8 cellular contexts compared by ENCODE assay signal in genomic region chr10:43407148-43407575, GRCh38. TPM values are rescaled to one million over a fixed set of nuclear protein-coding genes. Genes with fewer than 3 reads are reported as not detected.
A peak's percentile ranks its signal among the peaks of the same experiment; 100 is the strongest.
DNase-seq lines count a peak whose midpoint lies in the region; ATAC-seq and TF ChIP-seq lines count a peak whose summit lies in the region.

No MANE protein-coding gene starts in this region.

- RAD21 ChIA-PET in HCT116 (lab: Charles Lee; ENCODE audit: low non-redundant PET in 1 of 2, low total read pairs in 2 of 2, uncharacterized antibody in 2 of 2, unreplicated experiment in 2 of 2), result interaction anchor here in 1 of 2 experiments (0.6 to 0.7 kb wide), 2 partner anchors 18 to 28 kb away, joined by 3 read pairs; no protein-coding TSS in a partner anchor

- H3K9me3 ChIP-seq in HCT116 (ENCODE audit: control insufficient read depth in 1 of 2, insufficient read depth in 1 of 2, low read depth in 1 of 2, low read length in 2 of 2) (no peaks in the 10 kb centered on the region), OCI-LY1 (ENCODE audit: low read length) (no peaks in the 10 kb centered on the region), aorta (ENCODE audit: control insufficient read depth, low read length) (no peaks in the 10 kb centered on the region)

- TF ChIP-seq RAD21 in HCT116 (IDR thresholded peaks at IDR 0.05; ENCODE audit: low read depth), result no peak

- H3K4me2 ChIP-seq in HCT116 (ENCODE audit: low read length) (peak overlapping the region; percentile 93), OCI-LY1 (ENCODE audit: low read length) (peak overlapping the region; percentile 97)

- POLR2A ChIA-PET in HCT116 (lab: Charles Lee), result interaction anchor here (0.8 to 1.8 kb wide), 6 partner anchors 8 to 204 kb away, joined by 4 to 11 read pairs (median 5); no protein-coding TSS in a partner anchor

- ATAC-seq in HCT116 (no peak), aorta (ENCODE audit: low FRiP score) (peak; percentile 48)

- TF ChIP-seq CTCF in HCT116 (IDR thresholded peaks at IDR 0.05 in 2 of 3, conservative IDR thresholded peaks at IDR 0.05 in 1 of 3; ENCODE audit: borderline replicate concordance in 1 of 3, insufficient read depth in 1 of 3, low read depth in 2 of 3, low read length in 2 of 3) (no peak), OCI-LY1 (IDR thresholded peaks at IDR 0.05; ENCODE audit: low read length) (no peak)

- intact Hi-C loops in HCT116 (cut with micrococcal nuclease), result no loop called here
- intact Hi-C loops in aorta (cut with DNase I), result no loop called here

- H4K20me1 ChIP-seq in HCT116 (ENCODE audit: insufficient read depth), result peaks cover 31% of the 10 kb centered on the region; the same call in 1 of the 2 replicates
- H4K20me1 ChIP-seq in OCI-LY1 (ENCODE audit: insufficient read depth, low read length), result no peaks in the 10 kb centered on the region

- H3F3A ChIP-seq in OCI-LY1 (ENCODE audit: insufficient read depth, low read length), result 0 out of 2 replicates have a peak, but pooled peaks cover 3% of the 10 kb centered on the region

- peaks cover 4 to 15% of the 10 kb centered on the region in 2 experiments; a peak in 2 of 4 replicates for H3K36me3 ChIP-seq in HCT116 (ENCODE audit: control insufficient read depth in 1 of 2, insufficient read depth in 2 of 2, low read length in 2 of 2)
- peaks cover 38% of the 10 kb centered on the region for H3K36me3 ChIP-seq in OCI-LY1 (ENCODE audit: insufficient read depth, low read length)
- no peaks in the 10 kb centered on the region for H3K36me3 ChIP-seq in aorta (ENCODE audit: control insufficient read depth in 1 of 2, insufficient read depth in 2 of 2, low read length in 1 of 2)

- no peak overlapping the region for H2AFZ ChIP-seq in HCT116 (ENCODE audit: low read depth, low read length, poor library complexity, severe bottlenecking)
- H2AFZ ChIP-seq in OCI-LY1 (ENCODE audit: low read length), result no peak overlapping the region

- H3K27ac ChIP-seq in HCT116 (ENCODE audit: low read depth, low read length) (peak overlapping the region; percentile 96), OCI-LY1 (ENCODE audit: low read depth, low read length, poor library complexity, severe bottlenecking) (peak overlapping the region; percentile 91), aorta (ENCODE audit: low read depth in 1 of 2, low read length in 2 of 2) (peak overlapping the region; percentile 97 to 99)

- CTCF ChIA-PET in HCT116 (lab: Charles Lee), result interaction anchor here (1.1 kb wide), 1 partner anchor 47 kb away, joined by 3 read pairs; no protein-coding TSS in a partner anchor

- TF ChIP-seq POLR2A in HCT116 (IDR thresholded peaks at IDR 0.05; ENCODE audit: borderline replicate concordance, extremely low read depth, insufficient read depth, insufficient read length), result no peak

- no peaks in the 10 kb centered on the region for H3K27me3 ChIP-seq in HCT116 (ENCODE audit: insufficient read depth, low read length)
- no peaks in the 10 kb centered on the region for H3K27me3 ChIP-seq in OCI-LY1 (ENCODE audit: insufficient read depth, low read length)
- no peaks in the 10 kb centered on the region for H3K27me3 ChIP-seq in aorta (ENCODE audit: control insufficient read depth in 1 of 2, insufficient read depth in 2 of 2, low read length in 1 of 2)

- BruUV-seq in HCT116 (replicated peaks; lab: Mats Ljungman, UMichigan), result no TSS peak

- DNase-seq in COLO668 (lab: John Stamatoyannopoulos, UW; ENCODE audit: unreplicated experiment) (peak; percentile 75), HCT116 (ENCODE audit: low read depth, low spot score) (no peak), glomerular visceral epithelial cell (ENCODE audit: extremely low spot score) (peak; percentile 49), nucleus accumbens (lab: John Stamatoyannopoulos, UW) (peak in 32 of 56 donors; percentile 17 to 60 (median 43)), aorta (peak; percentile 75 to 89), DMS153 (lab: John Stamatoyannopoulos, UW) (no peak)
- peak; percentile 32 to 48 (median 40) for DNase-seq in activated naive CD4-positive, alpha-beta T cell (lab: John Stamatoyannopoulos, UW)

- 0% methylated on average over 55 to 59 of the region's 59 CpGs for WGBS in aorta, 2 donors

- H3K79me2 ChIP-seq in HCT116 (ENCODE audit: insufficient read depth, low read length), result peaks cover 75% of the 10 kb centered on the region
- H3K79me2 ChIP-seq in OCI-LY1 (ENCODE audit: insufficient read depth, low read length), result peaks cover 60% of the 10 kb centered on the region

- peaks cover 52 to 70% of the 10 kb centered on the region in 2 experiments for H3K4me1 ChIP-seq in HCT116 (ENCODE audit: control insufficient read depth in 1 of 2, insufficient read depth in 2 of 2, low read length in 2 of 2)
- H3K4me1 ChIP-seq in OCI-LY1 (ENCODE audit: insufficient read depth, low read length, severe bottlenecking), result peaks cover 59% of the 10 kb centered on the region
- peaks cover 0 to 6% of the 10 kb centered on the region in 2 donors for H3K4me1 ChIP-seq in aorta (ENCODE audit: control insufficient read depth in 1 of 2, insufficient read depth in 2 of 2, low read length in 2 of 2)

- H3K9ac ChIP-seq in HCT116 (ENCODE audit: low read length), result peak overlapping the region; percentile 100
- H3K9ac ChIP-seq in OCI-LY1 (ENCODE audit: low read length), result peak overlapping the region; percentile 99

- peak overlapping the region; percentile 92 to 93 for H3K4me3 ChIP-seq in HCT116 (replicated peaks in 1 of 2; ENCODE audit: low read depth in 1 of 2, low read length in 2 of 2)
- H3K4me3 ChIP-seq in OCI-LY1 (ENCODE audit: low read depth, low read length, poor library complexity, severe bottlenecking), result peak overlapping the region; percentile 95
- peak overlapping the region; percentile 78 to 94 for H3K4me3 ChIP-seq in aorta (ENCODE audit: low read length in 2 of 2)

- H3K9me2 ChIP-seq in HCT116 (ENCODE audit: insufficient read depth) (no peaks in the 10 kb centered on the region), OCI-LY1 (ENCODE audit: low read depth, low read length) (no peaks in the 10 kb centered on the region)

TF ChIP-seq in HCT116, 20 proteins besides CTCF, POLR2A, EP300 and RAD21:
- no peak for TF ChIP-seq FOSL1 (IDR thresholded peaks at IDR 0.05; ENCODE audit: low read depth)
- no peak for TF ChIP-seq ZNF274 (IDR thresholded peaks at IDR 0.05; ENCODE audit: low read depth, low read length)
- no peak for TF ChIP-seq EZH2 (IDR thresholded peaks at IDR 0.05)

RNA-seq across cellular contexts. Expression of gene HNRNPF, which starts 1.8 kb away (rescaled TPM):
- total RNA-seq in HCT116 (2021; ENCODE audit: unreplicated experiment), result 333 TPM
- polyA plus RNA-seq in HCT116 (2012), result 197 and 213 TPM in 2 replicates
- total RNA-seq in aorta, result 100 to 1,000 TPM; 103 to 114 TPM
- polyA plus RNA-seq in aorta, result 10 to 100 TPM; 54.3 to 63.2 TPM

RNA-seq across cellular contexts. Expression of gene ZNF487, which starts 29.7 kb away (rescaled TPM):
- total RNA-seq in HCT116 (2021; ENCODE audit: unreplicated experiment) (4.0 TPM), aorta (1 to 10 TPM; 5.2 to 7.1 TPM)
- polyA plus RNA-seq in HCT116 (2012), result 2.7 and 3.4 TPM in 2 replicates
- polyA plus RNA-seq in aorta, result 1 to 10 TPM; 8.8 to 9.4 TPM

RNA-seq across cellular contexts. Expression of gene FXYD4, which starts 35.7 kb away (rescaled TPM):
- total RNA-seq in HCT116 (2021; ENCODE audit: unreplicated experiment), result 0.71 TPM
- polyA plus RNA-seq in HCT116 (2012), result 2.2 and 3.4 TPM in 2 replicates
- not detected for total RNA-seq in aorta
- polyA plus RNA-seq in aorta, result not detected

Comparison
In these comparisons a context has a peak if more than half of its experiments do, and no peak if none do; other contexts are left out.
1. DNase-seq: peak in COLO668 (single experiment), activated naive CD4-positive, alpha-beta T cell (4 of 4), glomerular visceral epithelial cell (single experiment), nucleus accumbens (32 of 56) and aorta (2 of 2); none in HCT116 (single experiment) and DMS153 (single experiment).
2. Peak in every context shown above with its lines, with median percentiles within 50 percentile points of each other: H3K27ac ChIP-seq and H3K4me3 ChIP-seq.